ENCODE assay signal across 24 cellular contexts in the genomic region with DNA sequence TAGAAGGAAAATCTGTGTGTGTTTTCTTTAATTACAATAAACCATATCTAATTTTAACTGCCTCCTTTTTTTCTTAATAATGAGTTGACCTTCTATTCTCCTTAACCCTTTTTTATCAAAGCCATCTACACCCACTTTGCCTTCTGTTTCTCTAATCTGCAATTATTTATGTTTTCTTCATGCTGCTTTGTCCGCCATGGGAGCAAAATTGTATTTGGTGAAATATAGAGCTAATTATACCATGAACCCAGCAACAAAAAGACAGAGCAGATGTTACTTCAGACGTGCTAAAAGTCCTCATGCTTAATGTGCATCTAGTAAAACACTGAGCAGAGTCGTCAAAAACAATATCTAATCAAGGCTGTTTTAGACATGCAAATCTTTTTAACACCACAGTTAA.
DNase-seq lines count a peak whose midpoint lies in the region; ATAC-seq and TF ChIP-seq lines count a peak whose summit lies in the region.
"Had no signal": no experiment of that assay in that cellular context is flagged by ENCODE, and none has a peak within 500 bp of the region (broad histone marks: within the 10 kb centered on the region; RNA-seq: fewer than 3 reads in every experiment).

No MANE protein-coding gene starts in this region.

- POLR2A ChIA-PET in RWPE1 (lab: Yijun Ruan, JAX; ENCODE audit: low non-redundant PET), result no interaction called here

- TF ChIP-seq CTCF in RWPE1 (conservative IDR thresholded peaks at IDR 0.05; ENCODE audit: low read depth) (no peak), stomach (IDR thresholded peaks at IDR 0.05) (no peak)

- no peak for TF ChIP-seq EP300 in stomach (IDR thresholded peaks at IDR 0.05)

- intact Hi-C loops in stomach (cut with DNase I; ENCODE audit: low total_unique reads), result no loop called here

- H3K36me3 ChIP-seq in stomach, result no peaks in the 10 kb centered on the region
- H3K36me3 ChIP-seq: adrenal gland, brain microvascular endothelial cell had no signal

- H3K9me3 ChIP-seq in stomach, result no peaks in the 10 kb centered on the region
- H3K9me3 ChIP-seq: Caco-2 had no signal

- DNase-seq in COR-L47 (lab: John Stamatoyannopoulos, UW) (peak; percentile 76), NCI-H1436 (lab: John Stamatoyannopoulos, UW) (peak; percentile 6), NCI-H2227 (lab: John Stamatoyannopoulos, UW; ENCODE audit: unreplicated experiment) (peak; percentile 36), RWPE1 (ENCODE audit: low spot score) (no peak), G401 (ENCODE audit: low spot score) (no peak), stomach (no peak)
- DNase-seq: activated CD4-positive, CD25-positive, alpha-beta regulatory T cell; activated naive CD4-positive, alpha-beta T cell treated with anti-CD3 and anti-CD28 coated beads, Interleukin-2, amount 10 ng/mL, durations not matched to agents 7 days and 5 days; adrenal gland; brain microvascular endothelial cell; Caco-2; DND-41; H7; left ventricle myocardium superior; mesendoderm; NCI-H774; stimulated activated naive B cell treated with anti-CD40 and anti-IgM and Interleukin-4, amounts not matched to agents 10 μg/mL and 1 μg/mL and 100 μg/mL, for 72 hours; T-helper 17 cell had no signal

- in situ Hi-C loops in G401 (cut with HindIII; ENCODE audit: low sequenced_read_pairs), result no loop called here

- ATAC-seq in SK-N-SH treated with all-trans-retinoic acid at 6 μM for 48 hours (no peak), HG02852 (IDR thresholded peaks at IDR 0.05; ENCODE audit: unreplicated experiment) (no peak)
- ATAC-seq: left ventricle myocardium superior; stimulated activated naive B cell treated with anti-CD40 and anti-IgM and Interleukin-4, amounts not matched to agents 10 μg/mL and 1 μg/mL and 100 μg/mL, for 72 hours; T-helper 17 cell had no signal

- H3K4me3 ChIP-seq in stomach, result no peak overlapping the region
- H3K4me3 ChIP-seq: adrenal gland, skin epidermis had no signal

- no peak for TF ChIP-seq POLR2A in stomach (IDR thresholded peaks at IDR 0.05)

- WGBS in stomach, 5 donors, result 69 to 80% (median 78%) methylated on average over 3 of the region's 3 CpGs

- H3K27ac ChIP-seq in RWPE1 (no peak overlapping the region), stomach (no peak overlapping the region)
- H3K27ac ChIP-seq: adrenal gland, brain microvascular endothelial cell, C4-2B, epithelial cell of prostate, parathyroid adenoma, skin epidermis had no signal

- no peaks in the 10 kb centered on the region for H3K27me3 ChIP-seq in stomach
- H3K27me3 ChIP-seq: adrenal gland, brain microvascular endothelial cell had no signal

- CTCF ChIA-PET in RWPE1 (lab: Yijun Ruan, JAX), result no interaction called here

- no peaks in the 10 kb centered on the region for H3K4me1 ChIP-seq in stomach
- H3K4me1 ChIP-seq: adrenal gland, Caco-2, parathyroid adenoma had no signal

TF ChIP-seq in SK-N-SH treated with all-trans-retinoic acid at 6 μM for 48 hours, 23 proteins besides CTCF, POLR2A, EP300 and RAD21:
- TF ChIP-seq TCF4 (CRISPR knock-in tag; IDR thresholded peaks at IDR 0.05; ENCODE audit: borderline replicate concordance) (peak; percentile 75), PATZ1 (CRISPR knock-in tag; IDR thresholded peaks at IDR 0.05; ENCODE audit: borderline replicate concordance) (no peak), RARB (CRISPR knock-in tag; IDR thresholded peaks at IDR 0.05) (no peak), ARNTL (CRISPR knock-in tag; IDR thresholded peaks at IDR 0.05; ENCODE audit: borderline replicate concordance, low read depth) (no peak), TSHZ2 (CRISPR knock-in tag; IDR thresholded peaks at IDR 0.05) (peak; percentile 31; the same call in 1 of the 2 replicates), TOX (CRISPR knock-in tag; IDR thresholded peaks at IDR 0.05; ENCODE audit: borderline replicate concordance) (no peak), ZNF8 (CRISPR knock-in tag; IDR thresholded peaks at IDR 0.05) (no peak), ESRRG (CRISPR knock-in tag; IDR thresholded peaks at IDR 0.05) (no peak), ZFP30 (CRISPR knock-in tag; IDR thresholded peaks at IDR 0.05) (no peak), ZFP3 (CRISPR knock-in tag; IDR thresholded peaks at IDR 0.05) (no peak)
- TF ChIP-seq, protein P1, sequence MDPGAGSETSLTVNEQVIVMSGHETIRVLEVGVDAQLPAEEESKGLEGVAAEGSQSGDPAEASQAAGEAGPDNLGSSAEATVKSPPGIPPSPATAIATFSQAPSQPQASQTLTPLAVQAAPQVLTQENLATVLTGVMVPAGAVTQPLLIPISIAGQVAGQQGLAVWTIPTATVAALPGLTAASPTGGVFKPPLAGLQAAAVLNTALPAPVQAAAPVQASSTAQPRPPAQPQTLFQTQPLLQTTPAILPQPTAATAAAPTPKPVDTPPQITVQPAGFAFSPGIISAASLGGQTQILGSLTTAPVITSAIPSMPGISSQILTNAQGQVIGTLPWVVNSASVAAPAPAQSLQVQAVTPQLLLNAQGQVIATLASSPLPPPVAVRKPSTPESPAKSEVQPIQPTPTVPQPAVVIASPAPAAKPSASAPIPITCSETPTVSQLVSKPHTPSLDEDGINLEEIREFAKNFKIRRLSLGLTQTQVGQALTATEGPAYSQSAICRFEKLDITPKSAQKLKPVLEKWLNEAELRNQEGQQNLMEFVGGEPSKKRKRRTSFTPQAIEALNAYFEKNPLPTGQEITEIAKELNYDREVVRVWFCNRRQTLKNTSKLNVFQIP (CRISPR knock-in tag; IDR thresholded peaks at IDR 0.05; ENCODE audit: borderline replicate concordance, low read depth), result no peak
TF ChIP-seq in SK-N-SH treated with all-trans-retinoic acid at 6 μM for 48 hours: peak in this region for 2.

Comparison
In these comparisons a context has a peak if more than half of its experiments do, and no peak if none do; other contexts are left out.
1. DNase-seq: peak in COR-L47 (single experiment), NCI-H1436 (single experiment) and NCI-H2227 (single experiment); none in RWPE1 (single experiment), G401 (single experiment) and stomach (single experiment).